8 cellular contexts compared by ENCODE assay signal in genomic region chr12:130761537-130762318, GRCh38.
DNase-seq lines count a peak whose midpoint lies in the region; ATAC-seq lines count a peak whose summit lies in the region.

No MANE protein-coding gene starts in this region.

- DNase-seq in AG20443 (ENCODE audit: low spot score) (peak; percentile 89), HuH-7 (ENCODE audit: low spot score) (peak; percentile 68), SW480 (ENCODE audit: low spot score) (peak; percentile 55), amniotic epithelial cell (ENCODE audit: low read depth) (peak; percentile 13), hypothalamus (lab: John Stamatoyannopoulos, UW) (peak in 40 of 51 donors; percentile 3 to 71 (median 38))
- peak; percentile 34 to 58 (median 55) for DNase-seq in stimulated activated CD4-positive, alpha-beta T cell treated with anti-CD3 and anti-CD28 coated beads, Interleukin-12 subunit alpha, Interleukin-12 subunit beta, amount 100 ng/mL, for 48 hours (ENCODE audit: low read depth in 2 of 3, low spot score in 1 of 3)

- peak; percentile 64 for ATAC-seq in GM18511 (IDR thresholded peaks at IDR 0.05; ENCODE audit: unreplicated experiment)
- no peak for ATAC-seq in HG02840 (IDR thresholded peaks at IDR 0.05; ENCODE audit: low FRiP score, unreplicated experiment)

Comparison
In these comparisons a context has a peak if more than half of its experiments do, and no peak if none do; other contexts are left out.
1. DNase-seq: peak in every context shown above with its lines; median percentile 89 in AG20443; 68 in HuH-7; 55 in SW480; 55 in stimulated activated CD4-positive, alpha-beta T cell treated with anti-CD3 and anti-CD28 coated beads, Interleukin-12 subunit alpha, Interleukin-12 subunit beta, amount 100 ng/mL, for 48 hours; 38 in hypothalamus; 13 in amniotic epithelial cell.